In genomic region chr19:43533546-43534304, GRCh38 we compare ENCODE assay signal across 8 cellular contexts. TPM values are rescaled to one million over a fixed set of nuclear protein-coding genes. Genes with fewer than 3 reads are reported as not detected.
DNase-seq lines count a peak whose midpoint lies in the region; ATAC-seq, FAIRE-seq and TF ChIP-seq lines count a peak whose summit lies in the region.

No MANE protein-coding gene starts in this region.

- H3K36me3 Mint-ChIP-seq in astrocyte (ENCODE audit: low read depth, unreplicated experiment) = peaks cover 8% of the 10 kb centered on the region

- TF ChIP-seq CTCF in GM12875 (IDR thresholded peaks at IDR 0.05; ENCODE audit: borderline replicate concordance, insufficient read depth, low read depth, low read length) (no peak), astrocyte (IDR thresholded peaks at IDR 0.05; ENCODE audit: insufficient read depth, low read depth, low read length) (no peak), psoas muscle (IDR thresholded peaks at IDR 0.05) (no peak)

- H3K36me3 ChIP-seq in astrocyte (ENCODE audit: insufficient read depth, low read length) (peaks cover 4% of the 10 kb centered on the region), psoas muscle (ENCODE audit: insufficient read depth in 1 of 2, low read depth in 1 of 2) (peaks cover 0 to 11% of the 10 kb centered on the region in 2 donors), urinary bladder (ENCODE audit: insufficient read depth) (no peaks in the 10 kb centered on the region)

- H3K4me3 ChIP-seq in GM12875 (ENCODE audit: low read depth, low read length) = peak overlapping the region; percentile 48
- H3K4me3 ChIP-seq in astrocyte (ENCODE audit: insufficient read depth, low read depth, low read length) = peak overlapping the region; percentile 72
- H3K4me3 ChIP-seq in right cardiac atrium (ENCODE audit: low read length) = peak overlapping the region; percentile 22
- peak overlapping the region; percentile 76 for H3K4me3 ChIP-seq in psoas muscle
- peak overlapping the region; percentile 41 for H3K4me3 ChIP-seq in urinary bladder (ENCODE audit: low read depth, low read length)

- peak overlapping the region; percentile 89 for H3K4me2 ChIP-seq in astrocyte (ENCODE audit: low read length)

- intact Hi-C loops in right cardiac atrium (cut with DNase I) (no loop called here), psoas muscle (cut with DNase I) (loop anchor here (5.0 to 10.0 kb wide), 2 partner anchors 61 to 64 kb away; partner anchors contain the start of genes IRGQ (in 2 of the 2) and ZNF576 (in 2 of the 2))

- peak overlapping the region; percentile 86 for H2AFZ ChIP-seq in astrocyte (ENCODE audit: low read depth, low read length)

- ATAC-seq in HG02870 (IDR thresholded peaks at IDR 0.05; ENCODE audit: unreplicated experiment) (peak; percentile 54), right cardiac atrium (peak; percentile 93 to 94), psoas muscle (peak; percentile 86 to 90 (median 89))

- peak; percentile 49 for FAIRE-seq in astrocyte (lab: Jason Lieb, UNC)

- no peaks in the 10 kb centered on the region for H3K27me3 Mint-ChIP-seq in astrocyte (ENCODE audit: low read depth, unreplicated experiment)

- no peaks in the 10 kb centered on the region for H3K27me3 ChIP-seq in astrocyte (ENCODE audit: insufficient read depth, low read length)
- no peaks in the 10 kb centered on the region for H3K27me3 ChIP-seq in right cardiac atrium (ENCODE audit: control insufficient read depth, insufficient read depth)
- H3K27me3 ChIP-seq in psoas muscle (ENCODE audit: insufficient read depth in 3 of 3, low read length in 2 of 3) = no peaks in the 10 kb centered on the region

- H3K9me3 ChIP-seq in astrocyte (ENCODE audit: insufficient read depth, low read depth, low read length) (no peaks in the 10 kb centered on the region), right cardiac atrium (ENCODE audit: control insufficient read depth, low read length) (no peaks in the 10 kb centered on the region), psoas muscle (no peaks in the 10 kb centered on the region)

- H3K4me3 Mint-ChIP-seq in astrocyte (ENCODE audit: unreplicated experiment) = peak overlapping the region; percentile 92

- H3K9ac ChIP-seq in astrocyte (ENCODE audit: low read length) = peak overlapping the region; percentile 61

- H3K27ac ChIP-seq in astrocyte (ENCODE audit: low read depth, low read length) (peak overlapping the region; percentile 69), right cardiac atrium (ENCODE audit: low read length) (peak overlapping the region; percentile 75), psoas muscle (peak overlapping the region; percentile 75), urinary bladder (ENCODE audit: low read depth) (peak overlapping the region; percentile 75)

- H3K4me1 ChIP-seq in astrocyte (ENCODE audit: insufficient read depth, low read length) = peaks cover 19% of the 10 kb centered on the region
- no peaks in the 10 kb centered on the region for H3K4me1 ChIP-seq in right cardiac atrium (ENCODE audit: control insufficient read depth, insufficient read depth, low read length)
- H3K4me1 ChIP-seq in psoas muscle = no peaks in the 10 kb centered on the region
- no peaks in the 10 kb centered on the region for H3K4me1 ChIP-seq in urinary bladder (ENCODE audit: insufficient read depth)

- WGBS in right cardiac atrium = under 1% methylated on average over 41 of the region's 41 CpGs
- WGBS in psoas muscle, 3 donors = 1% methylated on average over 41 of the region's 41 CpGs
- under 1% methylated on average over 41 of the region's 41 CpGs for WGBS in urinary bladder

- peak; percentile 84 to 99 for DNase-seq in NCI-H187 (lab: John Stamatoyannopoulos, UW)
- peak; percentile 89 for DNase-seq in T-helper 22 cell (ENCODE audit: low read depth)
- DNase-seq in astrocyte (ENCODE audit: low read depth) = peak; percentile 99
- DNase-seq in right cardiac atrium = peak; percentile 99
- DNase-seq in psoas muscle = peak; percentile 97

- peaks cover 8% of the 10 kb centered on the region for H3K4me1 Mint-ChIP-seq in astrocyte (ENCODE audit: low read depth, unreplicated experiment)

- H3K9me3 Mint-ChIP-seq in astrocyte (ENCODE audit: unreplicated experiment) = no peaks in the 10 kb centered on the region

- no peaks in the 10 kb centered on the region for H3K79me2 ChIP-seq in astrocyte (ENCODE audit: insufficient read depth, low read length)

- H4K20me1 ChIP-seq in astrocyte (ENCODE audit: insufficient read depth, low read length) = no peaks in the 10 kb centered on the region

- peak overlapping the region; percentile 94 for H3K27ac Mint-ChIP-seq in astrocyte (ENCODE audit: unreplicated experiment)

RNA-seq across cellular contexts. Expression of gene ZNF575, which starts 0.7 kb away (rescaled TPM):
- total RNA-seq in astrocyte (1.3 and 1.4 TPM in 2 replicates), right cardiac atrium (1 to 10 TPM; 1.4 to 3.2 (median 2.4) TPM), psoas muscle (1 to 10 TPM in 3 of 4 donors, under 1 TPM in 1; 0.40 to 1.6 (median 1.2) TPM), urinary bladder (0.42 TPM)
- polyA plus RNA-seq in right cardiac atrium (0.97 TPM), psoas muscle (1 to 10 TPM in 1 of 3 donors, under 1 TPM in 2; 0.23 to 1.1 (median 0.35) TPM), urinary bladder (2.3 TPM)

RNA-seq across cellular contexts. Expression of gene ETHE1, which starts 6.7 kb away (rescaled TPM):
- total RNA-seq in astrocyte (43.7 and 50.7 TPM in 2 replicates), right cardiac atrium (10 to 100 TPM; 12.6 to 18.2 (median 14.9) TPM), psoas muscle (10 to 100 TPM; 13.0 to 20.9 (median 16.6) TPM), urinary bladder (27.6 TPM)
- polyA plus RNA-seq in right cardiac atrium (14.1 TPM), psoas muscle (10 to 100 TPM; 18.5 to 22.8 (median 20.3) TPM), urinary bladder (60.1 TPM)

RNA-seq across cellular contexts. Expression of gene PHLDB3, which starts 29.2 kb away (rescaled TPM):
- 13.4 and 14.0 TPM in 2 replicates for total RNA-seq in astrocyte
- 10 to 100 TPM in 2 of 4 donors, 1 to 10 TPM in 2; 6.3 to 11.4 (median 8.7) TPM for total RNA-seq in right cardiac atrium
- 6.9 TPM for polyA plus RNA-seq in right cardiac atrium
- 1 to 10 TPM; 3.1 to 5.7 (median 4.5) TPM for total RNA-seq in psoas muscle
- 1 to 10 TPM; 2.0 to 4.7 (median 3.2) TPM for polyA plus RNA-seq in psoas muscle
- 10.7 TPM for total RNA-seq in urinary bladder
- polyA plus RNA-seq in urinary bladder = 12.4 TPM

RNA-seq across cellular contexts. Expression of gene XRCC1, which starts 41.6 kb away (rescaled TPM):
- total RNA-seq in astrocyte (14.6 and 14.7 TPM in 2 replicates), right cardiac atrium (10 to 100 TPM; 13.5 to 17.1 (median 15.6) TPM), psoas muscle (10 to 100 TPM; 12.7 to 22.1 (median 14.8) TPM), urinary bladder (8.7 TPM)
- polyA plus RNA-seq in right cardiac atrium (11.2 TPM), psoas muscle (10 to 100 TPM; 13.5 to 21.6 (median 14.1) TPM), urinary bladder (25.4 TPM)

RNA-seq across cellular contexts. Expression of gene PINLYP, which starts 41.9 kb away (rescaled TPM):
- total RNA-seq in astrocyte = 0.30 and 0.96 TPM in 2 replicates
- 1 to 10 TPM; 3.8 to 6.8 (median 4.9) TPM for total RNA-seq in right cardiac atrium
- polyA plus RNA-seq in right cardiac atrium = 9.8 TPM
- 1 to 10 TPM in 1 of 4 donors, under 1 TPM in 2, not detected in 1; 0.66 to 1.1 (median 0.86) TPM for total RNA-seq in psoas muscle
- 1 to 10 TPM in 1 of 3 donors, under 1 TPM in 2; 0.66 to 1.3 (median 0.90) TPM for polyA plus RNA-seq in psoas muscle
- total RNA-seq in urinary bladder = 11.4 TPM
- polyA plus RNA-seq in urinary bladder = 14.6 TPM

Comparison
In these comparisons a context has a peak if more than half of its experiments do, and no peak if none do; other contexts are left out.
1. Peak in every context shown above with its lines: DNase-seq, ATAC-seq, H3K4me3 ChIP-seq and H3K27ac ChIP-seq.
2. H3K4me3 ChIP-seq: peak in every context shown above with its lines; median percentile 76 in psoas muscle; 72 in astrocyte; 48 in GM12875; 41 in urinary bladder; 22 in right cardiac atrium.
3. intact Hi-C loops: an anchor here in psoas muscle (5.0 to 10.0 kb wide); none called in right cardiac atrium.